Comparison of ENCODE assay signal across 8 cellular contexts in the genomic region with DNA sequence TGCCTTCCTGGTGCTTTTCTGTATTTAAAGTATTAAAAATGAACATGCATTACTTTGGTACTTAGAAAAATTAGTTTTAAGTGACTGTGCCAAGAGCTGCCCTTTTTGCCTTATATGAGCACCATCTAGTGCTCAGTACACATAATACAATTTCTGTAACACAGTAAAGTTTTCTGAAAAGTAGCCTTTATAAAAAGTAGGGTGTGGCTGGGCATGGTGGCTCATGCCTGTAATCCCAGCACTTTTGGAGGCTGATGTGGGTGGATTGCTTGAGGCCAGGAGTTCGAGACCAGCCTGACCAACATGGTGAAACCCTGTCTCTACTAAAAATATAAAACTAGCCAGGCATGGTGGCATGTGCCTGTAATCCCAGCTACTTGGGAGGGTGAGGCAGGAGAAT. TPM values are rescaled to one million over a fixed set of nuclear protein-coding genes. Genes with fewer than 3 reads are reported as not detected.
DNase-seq lines count a peak whose midpoint lies in the region; ATAC-seq and TF ChIP-seq lines count a peak whose summit lies in the region.
"Not testable (repeated sequence)": the region's sequence is repeated elsewhere in the genome, so short reads cannot be mapped to it uniquely, and the experiment has no call there.

No MANE protein-coding gene starts in this region.

- H3K9me3 Mint-ChIP-seq in natural killer cell, result not testable (repeated sequence)

- H3K27ac Mint-ChIP-seq in natural killer cell, result not testable (repeated sequence)

- H3K4me1 Mint-ChIP-seq in natural killer cell, result peaks cover 24 to 26% of the 10 kb centered on the region in 2 donors

- H3K4me3 ChIP-seq in breast epithelium, upper lobe of left lung: not testable (repeated sequence)

- H3K36me3 ChIP-seq in breast epithelium, result not testable (repeated sequence)
- peaks cover 0 to 15% (median 4%) of the 10 kb centered on the region in 4 donors for H3K36me3 ChIP-seq in upper lobe of left lung

- H3K4me3 Mint-ChIP-seq in natural killer cell, result not testable (repeated sequence)

- TF ChIP-seq CTCF in breast epithelium (IDR thresholded peaks at IDR 0.05) (peak in 2 of 3 donors; percentile 18 to 36), natural killer cell (IDR thresholded peaks at IDR 0.05) (peak; percentile 49), upper lobe of left lung (IDR thresholded peaks at IDR 0.05) (peak in 5 of 6 experiments; percentile 20 to 53 (median 45))

- H3K27ac ChIP-seq in breast epithelium, upper lobe of left lung: not testable (repeated sequence)

- not testable (repeated sequence) for H3K4me1 ChIP-seq in breast epithelium
- peaks cover 0 to 11% (median 5%) of the 10 kb centered on the region in 4 donors for H3K4me1 ChIP-seq in upper lobe of left lung

- TF ChIP-seq POLR2A in breast epithelium (IDR thresholded peaks at IDR 0.05); upper lobe of left lung (IDR thresholded peaks at IDR 0.05): not testable (repeated sequence)

- H3K36me3 Mint-ChIP-seq in natural killer cell, result not testable (repeated sequence)

- H3K9me3 ChIP-seq in breast epithelium, upper lobe of left lung: not testable (repeated sequence)

- WGBS in upper lobe of left lung, 2 donors, result 60 to 92% methylated on average over 1 of the region's 1 CpG

- H3K27me3 ChIP-seq in breast epithelium, upper lobe of left lung: not testable (repeated sequence)

- DNase-seq in DMS 273 (lab: John Stamatoyannopoulos, UW; ENCODE audit: unreplicated experiment) (peak; percentile 57), H4 (ENCODE audit: low spot score) (peak; percentile 65), NCI-H146 (lab: John Stamatoyannopoulos, UW) (peak; percentile 25), globus pallidus (ENCODE audit: low spot score) (peak; percentile 47)
- DNase-seq in breast epithelium (ENCODE audit: low spot score in 2 of 2); natural killer cell; upper lobe of left lung: not testable (repeated sequence)

- intact Hi-C loops in breast epithelium (cut with DNase I; ENCODE audit: low total_unique reads), result not testable (repeated sequence)
- intact Hi-C loops in natural killer cell (cut with micrococcal nuclease), result loop anchor here (1.0 kb wide), 1 partner anchor 740 kb away; no protein-coding TSS in a partner anchor

- not testable (repeated sequence) for H3K27me3 Mint-ChIP-seq in natural killer cell (ENCODE audit: low read depth in 2 of 2)

- ATAC-seq in SK-N-SH treated with all-trans-retinoic acid at 6 μM for 48 hours (peak; percentile 90), natural killer cell (peak in 2 of 3 donors; percentile 46 to 66), upper lobe of left lung (ENCODE audit: low FRiP score in 2 of 2) (peak; percentile 66 to 82)

- TF ChIP-seq EP300 in upper lobe of left lung (IDR thresholded peaks at IDR 0.05), result not testable (repeated sequence)

RNA-seq across cellular contexts. Expression of gene DYM, which starts 45.0 kb away (rescaled TPM):
- total RNA-seq in H4 (2014; rRNA removed; shearing (Covaris generic)), result 54.3 and 67.7 TPM in 2 replicates
- total RNA-seq in breast epithelium, result 10 to 100 TPM; 60.3 to 70.2 (median 64.3) TPM
- total RNA-seq in natural killer cell, result 10 to 100 TPM; 78.2 to 81.3 (median 78.4) TPM
- total RNA-seq in upper lobe of left lung, result 100 to 1,000 TPM in 1 of 6 donors, 10 to 100 TPM in 5; 34.9 to 113 (median 46.9) TPM
